8 cellular contexts compared by ENCODE assay signal in genomic region chr14:101947577-101947903, GRCh38. TPM values are rescaled to one million over a fixed set of nuclear protein-coding genes. Genes with fewer than 3 reads are reported as not detected.
DNase-seq lines count a peak whose midpoint lies in the region; ATAC-seq, FAIRE-seq and TF ChIP-seq lines count a peak whose summit lies in the region.

No MANE protein-coding gene starts in this region.

- H2AFZ ChIP-seq in astrocyte (ENCODE audit: low read depth, low read length), result peak overlapping the region; percentile 54

- H3K4me1 ChIP-seq in astrocyte (ENCODE audit: insufficient read depth, low read length), result peaks cover 12% of the 10 kb centered on the region

- peaks cover 5% of the 10 kb centered on the region for H3K4me1 Mint-ChIP-seq in astrocyte (ENCODE audit: low read depth, unreplicated experiment)

- no peaks in the 10 kb centered on the region for H3K9me3 ChIP-seq in astrocyte (ENCODE audit: insufficient read depth, low read depth, low read length)

- peak overlapping the region; percentile 94 for H3K9ac ChIP-seq in astrocyte (ENCODE audit: low read length)

- peak overlapping the region; percentile 95 for H3K4me2 ChIP-seq in astrocyte (ENCODE audit: low read length)

- H3K4me3 ChIP-seq in astrocyte (ENCODE audit: insufficient read depth, low read depth, low read length), result peak overlapping the region; percentile 77

- no peak for TF ChIP-seq CTCF in astrocyte (IDR thresholded peaks at IDR 0.05; ENCODE audit: insufficient read depth, low read depth, low read length)

- H3K27ac ChIP-seq in astrocyte (ENCODE audit: low read depth, low read length) (peak overlapping the region; percentile 98), layer of hippocampus (ENCODE audit: low read depth, low read length) (peak overlapping the region; percentile 99), substantia nigra (ENCODE audit: low read depth, low read length, poor library complexity, severe bottlenecking) (peak overlapping the region; percentile 90)

- H3K9me3 Mint-ChIP-seq in astrocyte (ENCODE audit: unreplicated experiment), result no peaks in the 10 kb centered on the region

- H3K27me3 ChIP-seq in astrocyte (ENCODE audit: insufficient read depth, low read length) (peaks cover 3% of the 10 kb centered on the region), layer of hippocampus (ENCODE audit: control insufficient read depth, insufficient read depth, low read length) (no peaks in the 10 kb centered on the region)

- H4K20me1 ChIP-seq in astrocyte (ENCODE audit: insufficient read depth, low read length), result no peaks in the 10 kb centered on the region

- no peak for FAIRE-seq in astrocyte (lab: Jason Lieb, UNC)

- H3K36me3 ChIP-seq in astrocyte (ENCODE audit: insufficient read depth, low read length), result no peaks in the 10 kb centered on the region

- peaks cover 34% of the 10 kb centered on the region for H3K27me3 Mint-ChIP-seq in astrocyte (ENCODE audit: low read depth, unreplicated experiment)

- H3K79me2 ChIP-seq in astrocyte (ENCODE audit: insufficient read depth, low read length), result peaks cover 12% of the 10 kb centered on the region

- peaks cover 2% of the 10 kb centered on the region for H3K36me3 Mint-ChIP-seq in astrocyte (ENCODE audit: low read depth, unreplicated experiment)

- H3K27ac Mint-ChIP-seq in astrocyte (ENCODE audit: unreplicated experiment), result peak overlapping the region; percentile 98

- peak overlapping the region; percentile 90 for H3K4me3 Mint-ChIP-seq in astrocyte (ENCODE audit: unreplicated experiment)

- ATAC-seq in HG03460 (IDR thresholded peaks at IDR 0.05; ENCODE audit: unreplicated experiment), result peak; percentile 7
- ATAC-seq in HG03108 (IDR thresholded peaks at IDR 0.05; ENCODE audit: unreplicated experiment), result no peak

- DNase-seq in NK-92 treated with Interleukin-12 subunit alpha and Interleukin-12 subunit beta, amount 100 ng/mL, for 24 hours (lab: John Stamatoyannopoulos, UW), result peak; percentile 22
- DNase-seq in NK-92 (lab: John Stamatoyannopoulos, UW; ENCODE audit: unreplicated experiment) (no peak), astrocyte (ENCODE audit: low read depth) (no peak), substantia nigra (lab: John Stamatoyannopoulos, UW) (no peak), SW 1271 (lab: John Stamatoyannopoulos, UW) (no peak)

RNA-seq across cellular contexts. Expression of gene DYNC1H1, which starts 16.8 kb away (rescaled TPM):
- 561 and 591 TPM in 2 replicates for total RNA-seq in astrocyte
